ENCODE assay signal across 24 cellular contexts in the genomic region with DNA sequence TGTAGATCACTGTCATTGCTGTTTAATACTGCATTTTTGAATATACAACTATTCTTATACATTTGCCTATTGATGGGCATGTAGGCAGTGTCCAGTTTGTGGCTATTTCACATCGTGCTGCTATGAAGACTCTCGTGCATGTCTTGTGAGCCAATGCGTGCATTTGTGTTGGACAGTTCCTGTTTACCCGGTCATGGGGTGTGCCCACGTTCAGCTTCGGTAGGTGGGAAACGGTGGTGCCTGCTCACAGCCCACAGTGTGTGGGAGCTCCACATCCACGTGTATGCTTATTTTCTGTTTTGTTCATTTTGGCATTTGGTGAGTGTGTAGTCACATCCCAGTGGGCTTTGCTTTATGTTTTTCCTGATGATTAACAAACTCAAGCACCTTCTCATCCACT. TPM values are rescaled to one million over a fixed set of nuclear protein-coding genes. Genes with fewer than 3 reads are reported as not detected.
"Had no signal": no experiment of that assay in that cellular context is flagged by ENCODE, and none has a peak within 500 bp of the region (broad histone marks: within the 10 kb centered on the region; RNA-seq: fewer than 3 reads in every experiment).

No MANE protein-coding gene starts in this region.

- H3K27ac Mint-ChIP-seq: activated CD4-positive, alpha-beta T cell treated with anti-CD3 and anti-CD28 coated beads for 36 hours; activated naive CD4-positive, alpha-beta T cell treated with anti-CD3 and anti-CD28 coated beads, Interleukin-2, amount 50 U/mL, for 72 hours; activated T-cell treated with anti-CD3 and anti-CD28 coated beads, Interleukin-2, amount 50 U/mL, for 72 hours; nephron progenitor cell; stimulated activated effector memory CD8-positive, alpha-beta T cell treated with anti-CD3 and anti-CD28 coated beads, Interleukin-12 subunit alpha, Interleukin-12 subunit beta, amount 100 ng/mL, for 72 hours had no signal

- H3K4me1 ChIP-seq: ascending aorta, prostate gland had no signal

- H3K4me3 ChIP-seq: ascending aorta, coronary artery, dorsolateral prefrontal cortex, ovary, prostate gland, skin epidermis, suprapubic skin, tibial artery had no signal

- H3K9me3 ChIP-seq: ascending aorta, ovary, prostate gland, suprapubic skin, tibial artery had no signal

- H3K36me3 Mint-ChIP-seq: activated naive CD4-positive, alpha-beta T cell treated with anti-CD3 and anti-CD28 coated beads, Interleukin-2, amount 50 U/mL, for 72 hours; stimulated activated effector memory CD8-positive, alpha-beta T cell treated with anti-CD3 and anti-CD28 coated beads, Interleukin-12 subunit alpha, Interleukin-12 subunit beta, amount 100 ng/mL, for 72 hours had no signal

- H3K27me3 ChIP-seq: ascending aorta, ovary, suprapubic skin, tibial artery had no signal

- H3K27ac ChIP-seq: ascending aorta, brain microvascular endothelial cell, coronary artery, dorsolateral prefrontal cortex, ovary, prostate gland, skin epidermis, suprapubic skin, tibial artery had no signal

- H3K4me3 Mint-ChIP-seq: activated CD4-positive, alpha-beta T cell treated with anti-CD3 and anti-CD28 coated beads for 36 hours; activated T-cell treated with anti-CD3 and anti-CD28 coated beads, Interleukin-2, amount 50 U/mL, for 72 hours; nephron progenitor cell; stimulated activated effector memory CD8-positive, alpha-beta T cell treated with anti-CD3 and anti-CD28 coated beads, Interleukin-12 subunit alpha, Interleukin-12 subunit beta, amount 100 ng/mL, for 72 hours had no signal

- ATAC-seq: activated CD4-positive, alpha-beta T cell treated with anti-CD3 and anti-CD28 coated beads for 36 hours; activated naive CD4-positive, alpha-beta T cell treated with anti-CD3 and anti-CD28 coated beads, Interleukin-2, amount 50 U/mL, for 72 hours; activated T-cell treated with anti-CD3 and anti-CD28 coated beads, Interleukin-2, amount 50 U/mL, for 72 hours; left ventricle myocardium superior; sciatic nerve; stimulated activated effector memory CD8-positive, alpha-beta T cell treated with anti-CD3 and anti-CD28 coated beads, Interleukin-12 subunit alpha, Interleukin-12 subunit beta, amount 100 ng/mL, for 72 hours had no signal

- DNase-seq: activated CD4-positive, alpha-beta T cell treated with anti-CD3 and anti-CD28 coated beads for 36 hours; activated CD4-positive, alpha-beta T cell treated with anti-CD3 and anti-CD28 coated beads, Interleukin-2, amount 50 U/mL, for 4 hours; activated CD4-positive, CD25-positive, alpha-beta regulatory T cell; activated naive CD4-positive, alpha-beta T cell; activated T-cell treated with anti-CD3 and anti-CD28 coated beads for 4 hours; activated T-cell treated with anti-CD3 and anti-CD28 coated beads, Interleukin-2, amount 50 U/mL, for 72 hours; brain microvascular endothelial cell; dorsolateral prefrontal cortex; effector memory CD4-positive, alpha-beta T cell; left ventricle myocardium superior; nephron progenitor cell; ovary; retina; stimulated activated CD4-positive, alpha-beta T cell treated with anti-CD3 and anti-CD28 coated beads, Interleukin-4, amount 100 ng/mL, for 24 hours; T-helper 2 cell; tibial artery had no signal

- H3K9me3 Mint-ChIP-seq: activated naive CD4-positive, alpha-beta T cell treated with anti-CD3 and anti-CD28 coated beads, Interleukin-2, amount 50 U/mL, for 72 hours; activated T-cell treated with anti-CD3 and anti-CD28 coated beads, Interleukin-2, amount 50 U/mL, for 72 hours; stimulated activated effector memory CD8-positive, alpha-beta T cell treated with anti-CD3 and anti-CD28 coated beads, Interleukin-12 subunit alpha, Interleukin-12 subunit beta, amount 100 ng/mL, for 72 hours had no signal

- H3K36me3 ChIP-seq: ascending aorta, brain microvascular endothelial cell, ovary, prostate gland, suprapubic skin, tibial artery had no signal

RNA-seq across cellular contexts. Expression of a gene that starts 19.7 kb away (rescaled TPM):
- total RNA-seq: ascending aorta had no signal
